14 cellular contexts compared by ENCODE assay signal in the genomic region with DNA sequence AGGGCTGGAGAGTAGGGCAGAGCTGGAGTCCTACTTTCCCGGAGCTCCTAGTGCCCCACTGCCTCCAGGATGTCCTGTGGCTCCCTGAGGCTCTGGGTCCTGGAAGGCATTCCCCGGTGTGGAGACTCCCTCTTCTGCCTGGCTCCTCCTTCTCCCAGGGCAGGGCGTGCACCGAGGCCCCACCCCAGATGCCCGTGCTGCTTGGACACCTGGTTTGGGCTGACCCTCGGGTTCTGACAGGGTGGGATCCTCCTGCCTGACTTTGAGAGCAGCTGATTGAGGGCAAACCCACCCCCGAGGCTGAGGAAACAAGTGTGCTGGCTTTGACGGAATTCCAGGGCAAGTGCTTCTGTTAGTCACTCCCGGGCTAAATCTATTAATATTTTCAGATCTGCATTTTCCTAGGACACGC. TPM values are rescaled to one million over a fixed set of nuclear protein-coding genes. Genes with fewer than 3 reads are reported as not detected.
DNase-seq lines count a peak whose midpoint lies in the region; ATAC-seq and TF ChIP-seq lines count a peak whose summit lies in the region.
"Had no signal": no experiment of that assay in that cellular context is flagged by ENCODE, and none has a peak within 500 bp of the region (broad histone marks: within the 10 kb centered on the region; RNA-seq: fewer than 3 reads in every experiment).

No MANE protein-coding gene starts in this region.

- peak; percentile 66 for ATAC-seq in SK-N-SH treated with all-trans-retinoic acid at 6 μM for 48 hours
- no peak for ATAC-seq in HG02759 (IDR thresholded peaks at IDR 0.05; ENCODE audit: unreplicated experiment)
- no peak for ATAC-seq in aorta (ENCODE audit: low FRiP score)
- ATAC-seq: activated naive CD4-positive, alpha-beta T cell treated with anti-CD3 and anti-CD28 coated beads, Interleukin-2, amount 50 U/mL, for 72 hours had no signal

- H3K9me3 ChIP-seq in osteoblast (ENCODE audit: low read depth, low read length) (no peaks in the 10 kb centered on the region), aorta (ENCODE audit: control insufficient read depth, low read length) (no peaks in the 10 kb centered on the region)
- H3K9me3 ChIP-seq: BLaER1, right lobe of liver had no signal

- TF ChIP-seq CTCF in fibroblast of villous mesenchyme (IDR thresholded peaks at IDR 0.05; ENCODE audit: insufficient read depth, low read depth, low read length) (no peak), osteoblast (IDR thresholded peaks at IDR 0.05; ENCODE audit: extremely low read depth, low read depth, low read length) (no peak)

- H3K36me3 ChIP-seq in osteoblast (ENCODE audit: insufficient read depth, low read length): peaks cover 2% of the 10 kb centered on the region
- H3K36me3 ChIP-seq in aorta (ENCODE audit: control insufficient read depth in 1 of 2, insufficient read depth in 2 of 2, low read length in 1 of 2): no peaks in the 10 kb centered on the region
- H3K36me3 ChIP-seq: right lobe of liver had no signal

- H3K27me3 ChIP-seq in osteoblast (ENCODE audit: insufficient read depth, low read length): no peaks in the 10 kb centered on the region
- no peaks in the 10 kb centered on the region for H3K27me3 ChIP-seq in aorta (ENCODE audit: control insufficient read depth in 1 of 2, insufficient read depth in 2 of 2, low read length in 1 of 2)
- H3K27me3 ChIP-seq: BLaER1, right lobe of liver had no signal

- intact Hi-C loops in aorta (cut with DNase I): no loop called here

- peaks cover 55% of the 10 kb centered on the region for H4K20me1 ChIP-seq in osteoblast (ENCODE audit: insufficient read depth, low read length)

- H2AFZ ChIP-seq in osteoblast (ENCODE audit: low read length): no peak overlapping the region

- H3K27ac ChIP-seq in osteoblast (ENCODE audit: low read depth, low read length): no peak overlapping the region
- H3K27ac ChIP-seq in aorta (ENCODE audit: low read depth in 1 of 2, low read length in 2 of 2): no peak overlapping the region
- H3K27ac ChIP-seq: BLaER1, right lobe of liver had no signal

- WGBS in aorta, 2 donors: 21 to 23% methylated on average over 9 to 10 of the region's 10 CpGs

- peak overlapping the region; percentile 39 for H3K4me3 ChIP-seq in fibroblast of villous mesenchyme (ENCODE audit: low read depth, low read length)
- peak overlapping the region; percentile 28 for H3K4me3 ChIP-seq in osteoblast (ENCODE audit: insufficient read depth, low read length)
- H3K4me3 ChIP-seq in aorta (ENCODE audit: low read length in 2 of 2): no peak overlapping the region
- H3K4me3 ChIP-seq: BLaER1, right lobe of liver had no signal

- peak overlapping the region; percentile 43 for H3K4me2 ChIP-seq in osteoblast (ENCODE audit: insufficient read depth, low read length)
- H3K4me2 ChIP-seq: BLaER1 had no signal

- peaks cover 68% of the 10 kb centered on the region for H3K79me2 ChIP-seq in osteoblast (ENCODE audit: insufficient read depth, low read length)

- DNase-seq in GM03348 (ENCODE audit: low spot score) (peak; percentile 65), fibroblast of villous mesenchyme (ENCODE audit: low read depth) (no peak), osteoblast (ENCODE audit: insufficient read length, low spot score, missing footprints) (peak; percentile 92), aorta (no peak)
- no peak for DNase-seq in stimulated activated CD4-positive, alpha-beta T cell treated with anti-CD3 and anti-CD28 coated beads, Interleukin-2, amount 100 ng/mL, for 24 hours
- no peak for DNase-seq in activated CD8-positive, alpha-beta memory T cell treated with anti-CD3 and anti-CD28 coated beads, Interleukin-2, amount 50 U/mL, for 4 hours
- DNase-seq: Karpas-422; NCI-H2081 treated with DMSO at 0.1 percent for 48 hours; NK-92 treated with Interleukin-12 subunit alpha and Interleukin-12 subunit beta, amount 100 ng/mL, for 24 hours; right lobe of liver had no signal

- H3K4me1 ChIP-seq in osteoblast (ENCODE audit: insufficient read depth, low read length) (peaks cover 5% of the 10 kb centered on the region), aorta (ENCODE audit: control insufficient read depth in 1 of 2, insufficient read depth in 2 of 2, low read length in 2 of 2) (no peaks in the 10 kb centered on the region)
- H3K4me1 ChIP-seq: right lobe of liver had no signal

TF ChIP-seq in SK-N-SH treated with all-trans-retinoic acid at 6 μM for 48 hours, 23 proteins besides CTCF, POLR2A, EP300 and RAD21:
- TF ChIP-seq TOX (CRISPR knock-in tag; IDR thresholded peaks at IDR 0.05; ENCODE audit: borderline replicate concordance) (no peak), ISL1 (CRISPR knock-in tag; IDR thresholded peaks at IDR 0.05) (no peak), ZNF70 (CRISPR knock-in tag; IDR thresholded peaks at IDR 0.05) (no peak), ESRRG (CRISPR knock-in tag; IDR thresholded peaks at IDR 0.05) (no peak), ZNF8 (CRISPR knock-in tag; IDR thresholded peaks at IDR 0.05) (no peak), RARB (CRISPR knock-in tag; IDR thresholded peaks at IDR 0.05) (no peak), BACH2 (CRISPR knock-in tag; IDR thresholded peaks at IDR 0.05; ENCODE audit: borderline replicate concordance) (no peak), ARNTL (CRISPR knock-in tag; IDR thresholded peaks at IDR 0.05; ENCODE audit: borderline replicate concordance, low read depth) (no peak), SNAI2 (CRISPR knock-in tag; IDR thresholded peaks at IDR 0.05) (no peak), GLIS3 (CRISPR knock-in tag; IDR thresholded peaks at IDR 0.05) (no peak)
- TF ChIP-seq, protein P1, sequence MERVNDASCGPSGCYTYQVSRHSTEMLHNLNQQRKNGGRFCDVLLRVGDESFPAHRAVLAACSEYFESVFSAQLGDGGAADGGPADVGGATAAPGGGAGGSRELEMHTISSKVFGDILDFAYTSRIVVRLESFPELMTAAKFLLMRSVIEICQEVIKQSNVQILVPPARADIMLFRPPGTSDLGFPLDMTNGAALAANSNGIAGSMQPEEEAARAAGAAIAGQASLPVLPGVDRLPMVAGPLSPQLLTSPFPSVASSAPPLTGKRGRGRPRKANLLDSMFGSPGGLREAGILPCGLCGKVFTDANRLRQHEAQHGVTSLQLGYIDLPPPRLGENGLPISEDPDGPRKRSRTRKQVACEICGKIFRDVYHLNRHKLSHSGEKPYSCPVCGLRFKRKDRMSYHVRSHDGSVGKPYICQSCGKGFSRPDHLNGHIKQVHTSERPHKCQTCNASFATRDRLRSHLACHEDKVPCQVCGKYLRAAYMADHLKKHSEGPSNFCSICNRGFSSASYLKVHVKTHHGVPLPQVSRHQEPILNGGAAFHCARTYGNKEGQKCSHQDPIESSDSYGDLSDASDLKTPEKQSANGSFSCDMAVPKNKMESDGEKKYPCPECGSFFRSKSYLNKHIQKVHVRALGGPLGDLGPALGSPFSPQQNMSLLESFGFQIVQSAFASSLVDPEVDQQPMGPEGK (CRISPR knock-in tag; IDR thresholded peaks at IDR 0.05; ENCODE audit: borderline replicate concordance): no peak

RNA-seq across cellular contexts. Expression of a gene that starts 15.4 kb away (rescaled TPM):
- total RNA-seq in fibroblast of villous mesenchyme (22.0 and 22.5 TPM in 2 replicates), osteoblast (15.2 and 16.2 TPM in 2 replicates), aorta (10 to 100 TPM; 27.1 to 29.0 TPM)
- polyA plus RNA-seq in aorta: 10 to 100 TPM in 1 of 2 donors, 1 to 10 TPM in 1; 8.9 to 13.2 TPM

Comparison
In these comparisons a context has a peak if more than half of its experiments do, and no peak if none do; other contexts are left out.
1. DNase-seq: peak in GM03348 (single experiment) and osteoblast (single experiment); none in fibroblast of villous mesenchyme (single experiment), stimulated activated CD4-positive, alpha-beta T cell treated with anti-CD3 and anti-CD28 coated beads, Interleukin-2, amount 100 ng/mL, for 24 hours (0 of 2), aorta (0 of 2) and activated CD8-positive, alpha-beta memory T cell treated with anti-CD3 and anti-CD28 coated beads, Interleukin-2, amount 50 U/mL, for 4 hours (single experiment).
2. H3K4me3 ChIP-seq: peak in fibroblast of villous mesenchyme (single experiment) and osteoblast (single experiment); none in aorta (0 of 2).